In the genomic region with DNA sequence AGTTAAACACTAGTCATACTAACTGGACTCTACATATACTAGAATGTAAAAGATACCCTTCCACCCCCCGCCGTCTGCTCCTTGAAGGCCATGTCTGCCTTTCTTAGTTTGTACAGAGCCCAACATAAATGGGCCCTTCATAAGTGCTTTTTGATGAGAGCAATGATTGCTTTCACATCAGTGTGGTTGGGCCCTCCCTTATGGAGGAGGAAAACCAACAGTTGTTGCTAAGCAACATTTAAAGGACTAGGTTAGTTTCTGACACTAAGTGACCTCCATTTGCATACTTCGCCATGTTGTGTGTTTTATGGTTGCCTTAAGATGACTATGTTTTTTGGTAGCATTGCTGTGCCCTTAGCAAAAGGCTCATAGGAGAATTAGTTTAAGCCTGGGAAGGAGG, we compare ENCODE assay signal across 9 cellular contexts.
DNase-seq lines count a peak whose midpoint lies in the region; ATAC-seq and TF ChIP-seq lines count a peak whose summit lies in the region.
"Had no signal": no experiment of that assay in that cellular context is flagged by ENCODE, and none has a peak within 500 bp of the region (broad histone marks: within the 10 kb centered on the region; RNA-seq: fewer than 3 reads in every experiment).

No MANE protein-coding gene starts in this region.

- peaks cover 43% of the 10 kb centered on the region for H3K36me3 Mint-ChIP-seq in activated T-cell treated with anti-CD3 and anti-CD28 coated beads, Interleukin-2, amount 50 U/mL, for 4 hours (ENCODE audit: insufficient read depth)
- H3K36me3 Mint-ChIP-seq in activated T-helper 17 cell treated with anti-CD3 and anti-CD28 coated beads, Interleukin-2, amount 50 U/mL, for 72 hours (ENCODE audit: low read depth): peaks cover 98% of the 10 kb centered on the region
- H3K36me3 Mint-ChIP-seq in osteocyte (ENCODE audit: unreplicated experiment): peaks cover 23% of the 10 kb centered on the region

- H3K27me3 Mint-ChIP-seq in activated T-cell treated with anti-CD3 and anti-CD28 coated beads, Interleukin-2, amount 50 U/mL, for 4 hours (ENCODE audit: low read depth): no peaks in the 10 kb centered on the region
- H3K27me3 Mint-ChIP-seq in activated T-helper 17 cell treated with anti-CD3 and anti-CD28 coated beads, Interleukin-2, amount 50 U/mL, for 72 hours: no peaks in the 10 kb centered on the region
- H3K27me3 Mint-ChIP-seq in osteocyte (ENCODE audit: unreplicated experiment): no peaks in the 10 kb centered on the region

- DNase-seq in activated T-cell treated with anti-CD3 and anti-CD28 coated beads, Interleukin-2, amount 50 U/mL, for 4 hours: no peak
- DNase-seq in activated T-cell treated with anti-CD3 and anti-CD28 coated beads for 4 hours: no peak
- DNase-seq in osteocyte (ENCODE audit: extremely low spot score, unreplicated experiment): no peak
- DNase-seq in inferior parietal cortex (ENCODE audit: extremely low spot score): no peak
- no peak for DNase-seq in SIG-M5 treated with dmso at 0.1 percent for 504 hours (lab: John Stamatoyannopoulos, UW; ENCODE audit: unreplicated experiment)
- DNase-seq in EL: no peak
- DNase-seq: DND-41 had no signal

- peak overlapping the region; percentile 52 for H3K4me3 Mint-ChIP-seq in activated T-cell treated with anti-CD3 and anti-CD28 coated beads, Interleukin-2, amount 50 U/mL, for 4 hours
- H3K4me3 Mint-ChIP-seq in activated T-helper 17 cell treated with anti-CD3 and anti-CD28 coated beads, Interleukin-2, amount 50 U/mL, for 72 hours: peak overlapping the region; percentile 78
- H3K4me3 Mint-ChIP-seq in osteocyte (ENCODE audit: unreplicated experiment): no peak overlapping the region

- peak overlapping the region; percentile 99 for H3K27ac Mint-ChIP-seq in activated T-helper 17 cell treated with anti-CD3 and anti-CD28 coated beads, Interleukin-2, amount 50 U/mL, for 72 hours
- peak overlapping the region; percentile 69 for H3K27ac Mint-ChIP-seq in osteocyte (ENCODE audit: unreplicated experiment)

- peak; percentile 16 to 26 for ATAC-seq in activated T-cell treated with anti-CD3 and anti-CD28 coated beads, Interleukin-2, amount 50 U/mL, for 4 hours
- peak; percentile 46 for ATAC-seq in HG03442 (IDR thresholded peaks at IDR 0.05; ENCODE audit: unreplicated experiment)
- peak; percentile 28 for ATAC-seq in activated T-helper 17 cell treated with anti-CD3 and anti-CD28 coated beads, Interleukin-2, amount 50 U/mL, for 72 hours (replicated peaks)

- peaks cover 3% of the 10 kb centered on the region for H3K9me3 Mint-ChIP-seq in activated T-cell treated with anti-CD3 and anti-CD28 coated beads, Interleukin-2, amount 50 U/mL, for 4 hours
- peaks cover 5% of the 10 kb centered on the region for H3K9me3 Mint-ChIP-seq in activated T-helper 17 cell treated with anti-CD3 and anti-CD28 coated beads, Interleukin-2, amount 50 U/mL, for 72 hours
- no peaks in the 10 kb centered on the region for H3K9me3 Mint-ChIP-seq in osteocyte (ENCODE audit: unreplicated experiment)

- peaks cover 96% of the 10 kb centered on the region for H3K4me1 Mint-ChIP-seq in activated T-cell treated with anti-CD3 and anti-CD28 coated beads, Interleukin-2, amount 50 U/mL, for 4 hours (ENCODE audit: low read depth)
- peaks cover 80% of the 10 kb centered on the region for H3K4me1 Mint-ChIP-seq in activated T-helper 17 cell treated with anti-CD3 and anti-CD28 coated beads, Interleukin-2, amount 50 U/mL, for 72 hours
- peaks cover 79% of the 10 kb centered on the region for H3K4me1 Mint-ChIP-seq in osteocyte (ENCODE audit: unreplicated experiment)

- TF ChIP-seq CTCF in osteocyte (IDR thresholded peaks at IDR 0.05): no peak
